8 cellular contexts compared by ENCODE assay signal in the genomic region with DNA sequence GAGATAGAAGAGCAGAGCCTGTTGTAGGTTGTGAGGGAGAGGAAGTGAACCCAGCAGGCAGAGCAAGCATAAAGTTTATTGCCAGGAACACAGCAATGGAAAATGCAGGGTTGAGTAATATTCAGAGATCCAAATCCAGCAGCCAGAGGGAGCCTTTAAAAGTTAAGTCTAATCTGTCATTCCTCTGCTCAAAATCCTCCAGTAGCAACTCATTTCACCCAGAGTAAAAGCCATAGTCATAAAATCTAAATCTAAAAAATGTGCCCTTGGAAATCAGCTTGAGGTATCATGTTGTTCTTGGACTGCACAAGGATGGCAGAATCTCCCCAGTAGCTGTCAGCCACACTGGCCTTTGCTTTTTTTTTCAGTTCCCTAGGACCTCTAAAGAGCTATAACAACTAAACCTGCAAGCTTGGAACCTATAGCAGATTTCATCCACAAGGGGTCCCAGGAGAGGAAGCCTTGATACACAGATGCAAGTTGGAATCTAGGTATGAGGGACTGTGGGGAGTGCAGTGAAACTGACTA.
DNase-seq lines count a peak whose midpoint lies in the region; ATAC-seq and TF ChIP-seq lines count a peak whose summit lies in the region.

No MANE protein-coding gene starts in this region.

- H3K4me1 Mint-ChIP-seq in activated T-cell treated with anti-CD3 and anti-CD28 coated beads, Interleukin-2, amount 50 U/mL, for 4 hours (ENCODE audit: low read depth) = no peaks in the 10 kb centered on the region

- H3K27me3 ChIP-seq in right atrium auricular region = no peaks in the 10 kb centered on the region
- no peaks in the 10 kb centered on the region for H3K27me3 ChIP-seq in spleen (replicated peaks in 1 of 7)

- H3K4me3 ChIP-seq in GM12864 (ENCODE audit: low read depth, low read length) = no peak overlapping the region
- no peak overlapping the region for H3K4me3 ChIP-seq in right atrium auricular region
- no peak overlapping the region for H3K4me3 ChIP-seq in spleen

- H3K9me3 ChIP-seq in right atrium auricular region = no peaks in the 10 kb centered on the region
- no peaks in the 10 kb centered on the region for H3K9me3 ChIP-seq in spleen

- no peak for DNase-seq in GM12864 (ENCODE audit: low read depth)
- DNase-seq in right atrium auricular region (ENCODE audit: low spot score) = no peak
- no peak for DNase-seq in spleen
- no peak for DNase-seq in erythroblast (lab: John Stamatoyannopoulos, UW)
- no peak for DNase-seq in activated T-cell treated with anti-CD3 and anti-CD28 coated beads, Interleukin-2, amount 50 U/mL, for 4 hours

- peak; percentile 65 for ATAC-seq in HG02642 (IDR thresholded peaks at IDR 0.05; ENCODE audit: poor library complexity, unreplicated experiment)
- ATAC-seq in activated T-cell treated with anti-CD3 and anti-CD28 coated beads, Interleukin-2, amount 50 U/mL, for 4 hours = no peak
- ATAC-seq in GM19455 (IDR thresholded peaks at IDR 0.05; ENCODE audit: unreplicated experiment) = no peak

- peaks cover 2% of the 10 kb centered on the region for H3K27me3 Mint-ChIP-seq in activated T-cell treated with anti-CD3 and anti-CD28 coated beads, Interleukin-2, amount 50 U/mL, for 4 hours (ENCODE audit: low read depth)

- intact Hi-C loops in spleen (cut with DNase I; ENCODE audit: low total_unique reads) = no loop called here

- TF ChIP-seq CTCF in GM12864 (IDR thresholded peaks at IDR 0.05; ENCODE audit: low read depth, low read length, missing control alignments) = peak; percentile 49
- TF ChIP-seq CTCF in VCaP (conservative IDR thresholded peaks at IDR 0.05) = peak; percentile 89
- peak; percentile 25 to 66 for TF ChIP-seq CTCF in right atrium auricular region (IDR thresholded peaks at IDR 0.05)
- peak in 6 of 11 experiments; percentile 22 to 51 (median 32) for TF ChIP-seq CTCF in spleen (IDR thresholded peaks at IDR 0.05 in 8 of 11, conservative IDR thresholded peaks at IDR 0.05 in 3 of 11)

- H3K27ac ChIP-seq in VCaP (peak overlapping the region; percentile 7; the same call in 1 of the 2 replicates), right atrium auricular region (no peak overlapping the region), spleen (no peak overlapping the region)

- no peaks in the 10 kb centered on the region for H3K9me3 Mint-ChIP-seq in activated T-cell treated with anti-CD3 and anti-CD28 coated beads, Interleukin-2, amount 50 U/mL, for 4 hours

- no peaks in the 10 kb centered on the region for H3K36me3 Mint-ChIP-seq in activated T-cell treated with anti-CD3 and anti-CD28 coated beads, Interleukin-2, amount 50 U/mL, for 4 hours (ENCODE audit: insufficient read depth)

- no peak for TF ChIP-seq POLR2A in spleen (IDR thresholded peaks at IDR 0.05)
- no peak for TF ChIP-seq POLR2A in erythroblast (IDR thresholded peaks at IDR 0.05; ENCODE audit: low read length)

- no peaks in the 10 kb centered on the region for H3K4me1 ChIP-seq in right atrium auricular region
- no peaks in the 10 kb centered on the region for H3K4me1 ChIP-seq in spleen

- no peaks in the 10 kb centered on the region for H3K36me3 ChIP-seq in right atrium auricular region
- H3K36me3 ChIP-seq in spleen = no peaks in the 10 kb centered on the region

- H3K4me3 Mint-ChIP-seq in activated T-cell treated with anti-CD3 and anti-CD28 coated beads, Interleukin-2, amount 50 U/mL, for 4 hours = no peak overlapping the region

Comparison
In these comparisons a context has a peak if more than half of its experiments do, and no peak if none do; other contexts are left out.
1. CTCF ChIP-seq: peak in every context shown above with its lines; median percentile 89 in VCaP; 49 in GM12864; 46 in right atrium auricular region; 32 in spleen.